8 cellular contexts compared by ENCODE assay signal in genomic region chr22:39319284-39320170, GRCh38. TPM values are rescaled to one million over a fixed set of nuclear protein-coding genes. Genes with fewer than 3 reads are reported as not detected.
DNase-seq lines count a peak whose midpoint lies in the region; ATAC-seq, FAIRE-seq and TF ChIP-seq lines count a peak whose summit lies in the region.

Gene RPL3 (minus strand): TSS chr22:39319623. CDS start chr22:39319597, 26 bp downstream.

- H3K56ac ChIP-seq in IMR-90 (ENCODE audit: extremely low read depth, insufficient read depth, low read length), result peak within 1 kb of the TSS; percentile 96

- peak within 1 kb of the TSS; percentile 93 for H3K4me2 ChIP-seq in IMR-90 (ENCODE audit: low read depth, low read length)

- H3K4ac ChIP-seq in IMR-90 (ENCODE audit: low read depth, low read length), result peak within 1 kb of the TSS; percentile 98

- no peaks in the 10 kb centered on the region for H3K9me1 ChIP-seq in IMR-90 (ENCODE audit: insufficient read depth, low read length)

- peak within 1 kb of the TSS; percentile 97 for H3K23ac ChIP-seq in IMR-90 (ENCODE audit: low read depth, low read length)

- peak within 1 kb of the TSS; percentile 15; the same call in 1 of the 2 replicates for H2BK20ac ChIP-seq in IMR-90 (ENCODE audit: low read depth, low read length)

- in situ Hi-C loops in IMR-90 (cut with MboI; ENCODE audit: low sequenced_read_pairs), result loop anchor here (10.0 kb wide), 2 partner anchors 205 to 315 kb away; partner anchors contain the start of gene ATF4

- peak within 1 kb of the TSS; percentile 99 for H2AK9ac ChIP-seq in IMR-90 (replicated peaks; ENCODE audit: low read depth, low read length, poor library complexity)

- intact Hi-C loops in IMR-90 (cut with micrococcal nuclease) (loop anchor here (1.0 to 10.0 kb wide), 4 partner anchors 86 to 555 kb away; partner anchors contain the start of gene ATF4), mucosa of descending colon (cut with DNase I, micrococcal nuclease) (loop anchor here in 1 of 2 donors (10.0 kb wide), 1 partner anchor 145 kb away; no protein-coding TSS in a partner anchor)

- TF ChIP-seq CTCF in D721Med (IDR thresholded peaks at IDR 0.05; ENCODE audit: insufficient read depth, missing control alignments) (no peak), IMR-90 (conservative IDR thresholded peaks at IDR 0.05; ENCODE audit: low read depth, low read length) (no peak), epithelial cell of esophagus (IDR thresholded peaks at IDR 0.05; ENCODE audit: insufficient read depth, low read depth, low read length, missing control alignments) (no peak), mucosa of descending colon (IDR thresholded peaks at IDR 0.05) (no peak)

- 0% methylated on average over 47 of the region's 73 CpGs; no CpG with 5 or more reads in 1 of the 2 experiments for WGBS in IMR-90 (ENCODE audit: extremely low coverage in 2 of 2, insufficient read length in 1 of 2), 2 experiments

- H4K91ac ChIP-seq in IMR-90 (ENCODE audit: insufficient read depth, low read depth, low read length), result peak within 1 kb of the TSS; percentile 89

- no peak for FAIRE-seq in D721Med (lab: Jason Lieb, UNC)

- H3K9ac ChIP-seq in IMR-90 (ENCODE audit: low read depth, low read length), result peak within 1 kb of the TSS; percentile 94

- dilution Hi-C loops in IMR-90 (cut with HindIII; ENCODE audit: low sequenced_read_pairs, unreplicated experiment), result no loop called here

- peak within 1 kb of the TSS; percentile 85 for H3K27ac ChIP-seq in IMR-90 (ENCODE audit: insufficient read depth, low read length)

- H2BK15ac ChIP-seq in IMR-90 (ENCODE audit: low read depth, low read length), result peak within 1 kb of the TSS; percentile 49; the same call in 1 of the 3 replicates

- H2AK5ac ChIP-seq in IMR-90 (ENCODE audit: low read depth, low read length), result peak within 1 kb of the TSS; percentile 93

- H4K5ac ChIP-seq in IMR-90 (ENCODE audit: low read depth, low read length), result peak within 1 kb of the TSS; percentile 85

- peak within 1 kb of the TSS; percentile 98 for H3K14ac ChIP-seq in IMR-90 (replicated peaks; ENCODE audit: low read depth, low read length)

- peaks cover 14 to 32% of the 10 kb centered on the region in 2 experiments for H3K79me1 ChIP-seq in IMR-90 (ENCODE audit: low read depth in 1 of 2, low read length in 2 of 2)

- H3K18ac ChIP-seq in IMR-90 (ENCODE audit: low read depth, low read length), result peak within 1 kb of the TSS; percentile 46

- peak within 1 kb of the TSS; percentile 92 to 99 for H4K8ac ChIP-seq in IMR-90 (ENCODE audit: low read depth in 2 of 2, low read length in 2 of 2)

- peak; percentile 56 for DNase-seq in D721Med (ENCODE audit: insufficient read length, low spot score)
- DNase-seq in IMR-90, result peak; percentile 99
- DNase-seq in OCI-M1 (lab: John Stamatoyannopoulos, UW), result peak; percentile 98
- peak; percentile 98 for DNase-seq in activated T-cell treated with anti-CD3 and anti-CD28 coated beads for 4 hours
- peak; percentile 97 for DNase-seq in epithelial cell of esophagus (ENCODE audit: low read depth)
- peak; percentile 97 to 99 (median 98) for DNase-seq in mucosa of descending colon
- DNase-seq in stimulated activated CD8-positive, alpha-beta memory T cell treated with anti-CD3 and anti-CD28 coated beads, Interleukin-4, amount 100 ng/mL, for 24 hours (ENCODE audit: low read depth), result peak; percentile 94

- peaks cover 34% of the 10 kb centered on the region for H3K36me3 ChIP-seq in IMR-90 (ENCODE audit: control insufficient read depth, insufficient read depth, low read length)
- peaks cover 11% of the 10 kb centered on the region for H3K36me3 ChIP-seq in mucosa of descending colon (ENCODE audit: low read depth)

- peak within 1 kb of the TSS; percentile 89 for H2BK5ac ChIP-seq in IMR-90 (ENCODE audit: low read depth, low read length, poor library complexity, severe bottlenecking)

- TF ChIP-seq RAD21 in IMR-90 (IDR thresholded peaks at IDR 0.05; ENCODE audit: low read length), result no peak

- H2BK120ac ChIP-seq in IMR-90 (ENCODE audit: low read depth, low read length), result peak within 1 kb of the TSS; percentile 80

- peaks cover 15% of the 10 kb centered on the region for H3K4me1 ChIP-seq in IMR-90 (ENCODE audit: control insufficient read depth, insufficient read depth, low read length)
- peaks cover 34% of the 10 kb centered on the region for H3K4me1 ChIP-seq in mucosa of descending colon (ENCODE audit: low read depth)

- POLR2A ChIA-PET in IMR-90 (lab: Charles Lee; ENCODE audit: unreplicated experiment), result interaction anchor here (0.6 to 1.8 kb wide), 8 partner anchors 9 to 246 kb away, joined by 3 to 7 read pairs (median 4); no protein-coding TSS in a partner anchor

- H2AFZ ChIP-seq in IMR-90 (replicated peaks; ENCODE audit: low read length, poor library complexity), result peak within 1 kb of the TSS; percentile 97

- no peaks in the 10 kb centered on the region for H3K27me3 ChIP-seq in IMR-90 (ENCODE audit: control insufficient read depth, insufficient read depth, low read length)

- CTCF ChIA-PET in IMR-90 (lab: Yijun Ruan, JAX), result interaction anchor here (0.6 to 1.6 kb wide), 6 partner anchors 19 to 201 kb away, joined by 3 to 5 read pairs (median 3); partner anchors contain the start of gene ATF4

- peaks cover 49% of the 10 kb centered on the region for H4K20me1 ChIP-seq in IMR-90 (ENCODE audit: insufficient read depth, low read length)

- H3K4me3 ChIP-seq in IMR-90 (ENCODE audit: insufficient read depth, low read depth, low read length) (peak within 1 kb of the TSS; percentile 76), epithelial cell of esophagus (ENCODE audit: low read length) (peak within 1 kb of the TSS; percentile 99), mucosa of descending colon (peak within 1 kb of the TSS; percentile 70)

- peak; percentile 100 for TF ChIP-seq POLR2A in IMR-90 (IDR thresholded peaks at IDR 0.05; ENCODE audit: low read depth, low read length)

- TSS peak; percentile 97 for BruUV-seq in IMR-90 (replicated peaks; lab: Mats Ljungman, UMichigan)

- no peaks in the 10 kb centered on the region for H3K9me3 ChIP-seq in IMR-90 (ENCODE audit: control insufficient read depth, insufficient read depth, low read length)
- H3K9me3 ChIP-seq in mucosa of descending colon, result no peaks in the 10 kb centered on the region

- ATAC-seq in GM21526 (IDR thresholded peaks at IDR 0.05; ENCODE audit: low FRiP score, unreplicated experiment) (peak; percentile 70), IMR-90 (ENCODE audit: low read depth) (peak; percentile 81), mucosa of descending colon (peak; percentile 92)

TF ChIP-seq in IMR-90, 13 proteins besides CTCF, POLR2A, EP300 and RAD21:
- TF ChIP-seq BHLHE40 (IDR thresholded peaks at IDR 0.05; ENCODE audit: low read depth, low read length) (peak; percentile 87), CHD1 (IDR thresholded peaks at IDR 0.05; ENCODE audit: low read depth, low read length) (peak; percentile 75), RFX5 (IDR thresholded peaks at IDR 0.05; ENCODE audit: low read depth, low read length) (no peak), MAZ (IDR thresholded peaks at IDR 0.05; ENCODE audit: borderline replicate concordance, low read depth, low read length) (peak; percentile 94), NFE2L2 (IDR thresholded peaks at IDR 0.05; ENCODE audit: low read depth, low read length) (no peak; the same call in 1 of the 2 replicates), ELK1 (IDR thresholded peaks at IDR 0.05; ENCODE audit: borderline replicate concordance, low read depth, low read length) (peak; percentile 8; the same call in 1 of the 2 replicates), CEBPB (IDR thresholded peaks at IDR 0.05; ENCODE audit: low read depth, low read length) (peak; percentile 45; the same call in 1 of the 2 replicates), SMC3 (IDR thresholded peaks at IDR 0.05; ENCODE audit: low read depth, low read length) (no peak; the same call in 1 of the 2 replicates), MXI1 (IDR thresholded peaks at IDR 0.05; ENCODE audit: borderline replicate concordance, low read depth, low read length) (peak; percentile 34; the same call in 1 of the 2 replicates), MAFK (IDR thresholded peaks at IDR 0.05; ENCODE audit: low read depth, low read length) (no peak), RCOR1 (IDR thresholded peaks at IDR 0.05; ENCODE audit: insufficient replicate concordance, low read length) (peak; percentile 6), FOS (IDR thresholded peaks at IDR 0.05; ENCODE audit: low read depth, low read length) (no peak)
- TF ChIP-seq, protein P1, sequence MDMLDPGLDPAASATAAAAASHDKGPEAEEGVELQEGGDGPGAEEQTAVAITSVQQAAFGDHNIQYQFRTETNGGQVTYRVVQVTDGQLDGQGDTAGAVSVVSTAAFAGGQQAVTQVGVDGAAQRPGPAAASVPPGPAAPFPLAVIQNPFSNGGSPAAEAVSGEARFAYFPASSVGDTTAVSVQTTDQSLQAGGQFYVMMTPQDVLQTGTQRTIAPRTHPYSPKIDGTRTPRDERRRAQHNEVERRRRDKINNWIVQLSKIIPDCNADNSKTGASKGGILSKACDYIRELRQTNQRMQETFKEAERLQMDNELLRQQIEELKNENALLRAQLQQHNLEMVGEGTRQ (IDR thresholded peaks at IDR 0.05; ENCODE audit: low read depth, low read length), result 0 out of 2 replicates have a peak, but pooled peaks have one; percentile 22

RNA-seq across cellular contexts. Expression of gene RPL3, which starts in this region (rescaled TPM):
- total RNA-seq in IMR-90 (2012; rRNA removed), result 2,871 and 3,750 TPM in 2 replicates
- 3,097 and 3,312 TPM in 2 replicates for polyA plus RNA-seq in IMR-90 (2012; rRNA removed)
- polyA plus RNA-seq in IMR-90 (2012; cell fraction: cytosol; rRNA removed), result 2,912 and 3,812 TPM in 2 replicates
- polyA plus RNA-seq in IMR-90 (2012; cell fraction: nucleus; rRNA removed; ENCODE audit: low replicate concordance), result 2,181 and 2,704 TPM in 2 replicates
- 1,000 to 10,000 TPM; 1,561 to 1,749 (median 1,709) TPM for total RNA-seq in mucosa of descending colon

Comparison
In these comparisons a context has a peak if more than half of its experiments do, and no peak if none do; other contexts are left out.
1. Peak in every context shown above with its lines: DNase-seq, ATAC-seq, H3K4me3 ChIP-seq and H3K27ac ChIP-seq.